22 cellular contexts compared by ENCODE assay signal in the genomic region with DNA sequence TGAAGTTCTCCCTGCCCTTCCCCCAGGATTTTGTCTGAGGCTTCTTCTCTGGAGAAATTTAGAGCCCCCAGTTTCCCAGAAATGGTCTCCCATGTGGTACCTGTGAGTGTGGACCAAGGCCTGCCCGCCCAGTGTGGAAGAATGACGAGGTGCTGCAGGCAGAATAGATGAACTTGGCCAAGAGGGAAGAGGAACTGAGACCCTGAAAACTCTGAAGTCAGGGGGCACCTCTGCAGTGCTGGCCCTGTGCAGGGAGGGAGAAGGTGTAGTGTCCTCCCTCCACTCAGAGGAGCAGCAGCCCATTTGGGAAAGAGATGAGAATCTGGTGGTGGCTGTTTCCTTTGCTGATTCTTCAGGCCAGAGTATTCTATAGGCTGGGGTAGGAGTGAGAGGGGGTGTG.
"Had no signal": no experiment of that assay in that cellular context is flagged by ENCODE, and none has a peak within 500 bp of the region (broad histone marks: within the 10 kb centered on the region; RNA-seq: fewer than 3 reads in every experiment).

No MANE protein-coding gene starts in this region.

- DNase-seq: effector memory CD8-positive, alpha-beta T cell; esophagus squamous epithelium; foreskin fibroblast; glutamatergic neuron; immature natural killer cell; kidney; left cardiac atrium; left ventricle myocardium superior; mesenchymal stem cell; midbrain; naive thymus-derived CD4-positive, alpha-beta T cell; psoas muscle; retina; right lobe of liver; stimulated activated CD4-positive, alpha-beta T cell treated with anti-CD3 and anti-CD28 coated beads, Interleukin-4, amount 100 ng/mL, for 1 hour; stimulated activated CD8-positive, alpha-beta memory T cell treated with anti-CD3 and anti-CD28 coated beads, Interleukin-4, amount 100 ng/mL, for 48 hours; trophoblast cell had no signal

- H3K4me3 Mint-ChIP-seq: effector memory CD8-positive, alpha-beta T cell; immature natural killer cell; naive thymus-derived CD4-positive, alpha-beta T cell; stimulated activated effector memory CD8-positive, alpha-beta T cell treated with anti-CD3 and anti-CD28 coated beads, Interleukin-12 subunit alpha, Interleukin-12 subunit beta, amount 100 ng/mL, for 72 hours had no signal

- H3K27me3 ChIP-seq: gastroesophageal sphincter, neutrophil, right lobe of liver had no signal

- H3K36me3 Mint-ChIP-seq: immature natural killer cell; naive thymus-derived CD4-positive, alpha-beta T cell; stimulated activated effector memory CD8-positive, alpha-beta T cell treated with anti-CD3 and anti-CD28 coated beads, Interleukin-12 subunit alpha, Interleukin-12 subunit beta, amount 100 ng/mL, for 72 hours had no signal

- ATAC-seq: effector memory CD8-positive, alpha-beta T cell; gastroesophageal sphincter; left cardiac atrium; left ventricle myocardium superior; naive thymus-derived CD4-positive, alpha-beta T cell; psoas muscle; right lobe of liver; stimulated activated effector memory CD8-positive, alpha-beta T cell treated with anti-CD3 and anti-CD28 coated beads, Interleukin-12 subunit alpha, Interleukin-12 subunit beta, amount 100 ng/mL, for 72 hours had no signal

- H3K4me1 Mint-ChIP-seq: immature natural killer cell had no signal

- H3K9me3 Mint-ChIP-seq: effector memory CD8-positive, alpha-beta T cell; stimulated activated effector memory CD8-positive, alpha-beta T cell treated with anti-CD3 and anti-CD28 coated beads, Interleukin-12 subunit alpha, Interleukin-12 subunit beta, amount 100 ng/mL, for 72 hours had no signal

- H3K4me3 ChIP-seq: esophagus squamous epithelium, gastroesophageal sphincter, lung, psoas muscle, right lobe of liver had no signal

- H3K4me1 ChIP-seq: esophagus squamous epithelium, gastroesophageal sphincter, right lobe of liver had no signal

- H3K27ac ChIP-seq: epithelial cell of prostate, esophagus squamous epithelium, gastroesophageal sphincter, neutrophil, psoas muscle, right lobe of liver had no signal

- H3K27ac Mint-ChIP-seq: effector memory CD8-positive, alpha-beta T cell; immature natural killer cell; naive thymus-derived CD4-positive, alpha-beta T cell; stimulated activated effector memory CD8-positive, alpha-beta T cell treated with anti-CD3 and anti-CD28 coated beads, Interleukin-12 subunit alpha, Interleukin-12 subunit beta, amount 100 ng/mL, for 72 hours had no signal
